In the genomic region with DNA sequence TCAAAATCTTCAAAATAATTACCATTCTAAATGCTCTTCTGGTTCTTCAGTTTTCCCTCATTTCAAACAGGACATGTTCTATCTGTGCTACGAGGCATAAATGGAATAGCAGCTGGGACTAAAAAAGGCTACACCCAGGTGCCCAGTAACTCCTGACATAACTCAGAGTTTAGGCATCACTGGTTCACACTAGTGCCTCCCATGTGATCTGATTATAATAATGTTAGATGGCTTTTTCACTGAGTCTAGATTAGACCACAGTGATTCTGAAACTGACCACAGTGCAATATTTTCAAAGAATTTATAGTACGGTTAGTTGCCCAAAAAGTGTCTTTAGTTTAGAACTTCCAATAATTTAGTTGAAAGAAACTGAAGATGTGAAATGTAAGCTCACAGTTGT, we compare ENCODE assay signal across 18 cellular contexts.
DNase-seq lines count a peak whose midpoint lies in the region; ATAC-seq, FAIRE-seq and TF ChIP-seq lines count a peak whose summit lies in the region.
"Had no signal": no experiment of that assay in that cellular context is flagged by ENCODE, and none has a peak within 500 bp of the region (broad histone marks: within the 10 kb centered on the region; RNA-seq: fewer than 3 reads in every experiment).

No MANE protein-coding gene starts in this region.

- no peaks in the 10 kb centered on the region for H3K9me3 Mint-ChIP-seq in nephron
- H3K9me3 Mint-ChIP-seq: CD14-positive monocyte had no signal

- H3K4me3 Mint-ChIP-seq in nephron, result no peak overlapping the region
- H3K4me3 Mint-ChIP-seq: CD14-positive monocyte; CD4-positive, alpha-beta T cell; CD8-positive, alpha-beta memory T cell had no signal

- peaks cover 64% of the 10 kb centered on the region for H3K4me1 Mint-ChIP-seq in nephron
- H3K4me1 Mint-ChIP-seq: CD14-positive monocyte; CD8-positive, alpha-beta memory T cell had no signal

- no peak for TF ChIP-seq CTCF in D721Med (IDR thresholded peaks at IDR 0.05; ENCODE audit: insufficient read depth, missing control alignments)
- no peak for TF ChIP-seq CTCF in nephron (IDR thresholded peaks at IDR 0.05; ENCODE audit: unreplicated experiment in 3 of 3)
- TF ChIP-seq CTCF in tibial artery (IDR thresholded peaks at IDR 0.05), result no peak

- peak; percentile 97 for FAIRE-seq in D721Med (lab: Jason Lieb, UNC)
- FAIRE-seq: GM12891, GM18507, H1 had no signal

- DNase-seq in D721Med (ENCODE audit: insufficient read length, low spot score) (no peak), tibial artery (no peak), hypothalamus (lab: John Stamatoyannopoulos, UW) (no peak)
- DNase-seq: CD4-positive, alpha-beta T cell; CD8-positive, alpha-beta memory T cell; DMS53; DMS79 treated with DMSO at 0.1 percent for 48 hours; GF-D8; GM23248; H7; HCEC 1CT had no signal

- H3K27me3 ChIP-seq in tibial artery, result peaks cover 0 to 7% of the 10 kb centered on the region in 2 donors

- ATAC-seq in HG03175 (IDR thresholded peaks at IDR 0.05; ENCODE audit: unreplicated experiment), result peak; percentile 59
- ATAC-seq in GM21447 (IDR thresholded peaks at IDR 0.05; ENCODE audit: unreplicated experiment), result no peak

- no peaks in the 10 kb centered on the region for H3K4me1 ChIP-seq in tibial artery

- no peak overlapping the region for H3K27ac ChIP-seq in tibial artery
- H3K27ac ChIP-seq: GM23248 had no signal

- intact Hi-C loops in tibial artery (cut with DNase I; ENCODE audit: low total_unique reads), result no loop called here

- no peaks in the 10 kb centered on the region for H3K27me3 Mint-ChIP-seq in nephron (ENCODE audit: low read depth)

- H3K9me3 ChIP-seq in tibial artery, result no peaks in the 10 kb centered on the region

- no peaks in the 10 kb centered on the region for H3K36me3 ChIP-seq in tibial artery

- no peak overlapping the region for H3K4me3 ChIP-seq in tibial artery
- H3K4me3 ChIP-seq: GM23248 had no signal

- H3K27ac Mint-ChIP-seq in nephron, result peak overlapping the region; percentile 59 to 75 (median 70)
- H3K27ac Mint-ChIP-seq: CD14-positive monocyte; CD4-positive, alpha-beta T cell; CD8-positive, alpha-beta memory T cell had no signal

- peaks cover 4% of the 10 kb centered on the region for H3K36me3 Mint-ChIP-seq in nephron (ENCODE audit: low read depth)
- H3K36me3 Mint-ChIP-seq: CD14-positive monocyte had no signal
